ENCODE assay signal across 31 cellular contexts in the genomic region with DNA sequence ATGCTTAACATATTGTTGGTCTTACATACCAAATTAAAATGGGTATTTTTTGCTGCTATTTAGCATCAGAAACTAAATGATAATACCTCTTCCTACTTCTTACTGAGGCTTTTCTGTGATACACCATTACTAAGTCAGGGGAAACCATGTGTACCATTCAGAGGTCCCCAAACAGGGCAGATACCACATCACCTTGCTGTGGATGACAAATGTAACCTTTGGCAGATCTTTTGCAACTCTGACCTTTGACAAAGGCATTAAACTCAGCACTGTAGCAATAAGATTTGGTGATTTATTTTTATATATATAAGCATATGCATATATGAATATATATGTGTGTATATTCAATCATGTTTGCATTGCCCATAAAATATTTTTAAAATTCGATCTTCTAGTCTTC. TPM values are rescaled to one million over a fixed set of nuclear protein-coding genes. Genes with fewer than 3 reads are reported as not detected.
"Had no signal": no experiment of that assay in that cellular context is flagged by ENCODE, and none has a peak within 500 bp of the region (broad histone marks: within the 10 kb centered on the region; RNA-seq: fewer than 3 reads in every experiment).

No MANE protein-coding gene starts in this region.

- H3K4me3 ChIP-seq: breast epithelium, heart left ventricle, lung, mucosa of descending colon, ovary, upper lobe of left lung, vagina had no signal

- H3K36me3 ChIP-seq: breast epithelium, ovary had no signal

- H3K27me3 Mint-ChIP-seq: activated CD4-positive, alpha-beta memory T cell treated with anti-CD3 and anti-CD28 coated beads, Interleukin-2, amount 10 ng/mL, durations not matched to agents 7 days and 5 days; activated CD4-positive, alpha-beta T cell treated with anti-CD3 and anti-CD28 coated beads, Interleukin-2, amount 10 ng/mL, durations not matched to agents 7 days and 5 days; activated T-cell treated with anti-CD3 and anti-CD28 coated beads, Interleukin-2, amount 50 U/mL, for 24 hours; progenitor cell of endocrine pancreas had no signal

- H3K4me1 Mint-ChIP-seq: activated CD4-positive, alpha-beta memory T cell treated with anti-CD3 and anti-CD28 coated beads, Interleukin-2, amount 10 ng/mL, durations not matched to agents 7 days and 5 days; activated CD4-positive, alpha-beta T cell treated with anti-CD3 and anti-CD28 coated beads, Interleukin-2, amount 10 ng/mL, durations not matched to agents 7 days and 5 days had no signal

- H3K9me3 Mint-ChIP-seq: activated CD4-positive, alpha-beta memory T cell treated with anti-CD3 and anti-CD28 coated beads, Interleukin-2, amount 10 ng/mL, durations not matched to agents 7 days and 5 days; activated CD4-positive, alpha-beta T cell treated with anti-CD3 and anti-CD28 coated beads, Interleukin-2, amount 10 ng/mL, durations not matched to agents 7 days and 5 days; activated T-cell treated with anti-CD3 and anti-CD28 coated beads, Interleukin-2, amount 50 U/mL, for 24 hours; dendritic cell treated with granulocyte-macrophage colony-stimulating factor and Interleukin-4, amounts not matched to agents 40 ng/mL and 50 ng/mL, for 4 days; endodermal cell; immature natural killer cell had no signal

- H3K27ac ChIP-seq: breast epithelium, heart left ventricle, ovary, vagina had no signal

- DNase-seq: activated CD4-positive, alpha-beta memory T cell treated with anti-CD3 and anti-CD28 coated beads, Interleukin-2, amount 10 ng/mL, durations not matched to agents 7 days and 5 days; activated CD4-positive, alpha-beta T cell treated with anti-CD3 and anti-CD28 coated beads for 1 hour; activated CD4-positive, alpha-beta T cell treated with anti-CD3 and anti-CD28 coated beads, Interleukin-2, amount 10 ng/mL, durations not matched to agents 7 days and 5 days; activated CD8-positive, alpha-beta memory T cell treated with anti-CD3 and anti-CD28 coated beads, Interleukin-2, amount 50 U/mL, for 48 hours; activated gamma-delta T cell; activated naive CD4-positive, alpha-beta T cell treated with anti-CD3 and anti-CD28 coated beads, Interleukin-2, amount 50 U/mL, for 16 hours; activated T-cell treated with anti-CD3 and anti-CD28 coated beads, Interleukin-2, amount 50 U/mL, for 24 hours; central memory CD4-positive, alpha-beta T cell; endodermal cell; foreskin fibroblast; heart left ventricle; hypothalamus; immature natural killer cell; kidney; mucosa of descending colon; ovary; stimulated activated CD4-positive, alpha-beta T cell treated with anti-CD3 and anti-CD28 coated beads, Interleukin-15, amount 100 ng/mL, for 24 hours; stimulated activated CD4-positive, alpha-beta T cell treated with anti-CD3 and anti-CD28 coated beads, Interleukin-2, amount 100 ng/mL, for 24 hours; stimulated activated naive CD4-positive, alpha-beta T cell treated with Interleukin-2 at 50 U/mL for 16 hours; substantia nigra; T-helper 2 cell had no signal

- H3K27me3 ChIP-seq: breast epithelium, heart left ventricle, ovary, upper lobe of left lung, vagina had no signal

- ATAC-seq: esophagus mucosa, heart left ventricle had no signal

- H3K4me1 ChIP-seq: breast epithelium, heart left ventricle, upper lobe of left lung, vagina had no signal

- H3K4me3 Mint-ChIP-seq: activated CD4-positive, alpha-beta memory T cell treated with anti-CD3 and anti-CD28 coated beads, Interleukin-2, amount 10 ng/mL, durations not matched to agents 7 days and 5 days; activated CD4-positive, alpha-beta T cell treated with anti-CD3 and anti-CD28 coated beads, Interleukin-2, amount 10 ng/mL, durations not matched to agents 7 days and 5 days; activated T-cell treated with anti-CD3 and anti-CD28 coated beads, Interleukin-2, amount 50 U/mL, for 24 hours; dendritic cell treated with granulocyte-macrophage colony-stimulating factor and Interleukin-4, amounts not matched to agents 40 ng/mL and 50 ng/mL, for 4 days; endodermal cell; immature natural killer cell had no signal

- H3K9me3 ChIP-seq: breast epithelium, heart left ventricle, mucosa of descending colon, ovary, upper lobe of left lung, vagina had no signal

- H3K27ac Mint-ChIP-seq: activated CD4-positive, alpha-beta memory T cell treated with anti-CD3 and anti-CD28 coated beads, Interleukin-2, amount 10 ng/mL, durations not matched to agents 7 days and 5 days; activated CD4-positive, alpha-beta T cell treated with anti-CD3 and anti-CD28 coated beads, Interleukin-2, amount 10 ng/mL, durations not matched to agents 7 days and 5 days; activated T-cell treated with anti-CD3 and anti-CD28 coated beads, Interleukin-2, amount 50 U/mL, for 24 hours; dendritic cell treated with granulocyte-macrophage colony-stimulating factor and Interleukin-4, amounts not matched to agents 40 ng/mL and 50 ng/mL, for 4 days; endodermal cell; progenitor cell of endocrine pancreas had no signal

RNA-seq across cellular contexts. Expression of a gene that starts 2.9 kb away (rescaled TPM):
- total RNA-seq: activated CD4-positive, alpha-beta memory T cell treated with anti-CD3 and anti-CD28 coated beads, Interleukin-2, amount 10 ng/mL, durations not matched to agents 7 days and 5 days; endodermal cell; mesenteric fat pad; progenitor cell of endocrine pancreas; renal cortical epithelial cell; vagina had no signal
- polyA plus RNA-seq: immature natural killer cell, neural cell had no signal
